Comparison of ENCODE assay signal across 1 cellular context in genomic region chr5:157290981-157291711, GRCh38.
TF ChIP-seq lines count a peak whose summit lies in the region.

No MANE protein-coding gene starts in this region.

TF ChIP-seq in HepG2, 621 proteins besides CTCF, POLR2A, EP300 and RAD21 (continued from another document):
- TF ChIP-seq SOX13 (IDR thresholded peaks at IDR 0.05) (peak; percentile 73), SOX13 (CRISPR knock-in tag; conservative IDR thresholded peaks at IDR 0.05 in 1 of 2, IDR thresholded peaks at IDR 0.05 in 1 of 2) (peak in 1 of 2 experiments; percentile 92; a peak in 2 of 4 replicates), ZNF670 (CRISPR knock-in tag; IDR thresholded peaks at IDR 0.05; ENCODE audit: borderline replicate concordance) (0 out of 2 replicates have a peak, but pooled peaks have one; percentile 59), HMGXB4 (CRISPR knock-in tag; IDR thresholded peaks at IDR 0.05; ENCODE audit: borderline replicate concordance in 1 of 2, low read depth in 1 of 2) (peak in 1 of 2 experiments; percentile 37; a peak in 1 of 4 replicates), AGO2 (optimal IDR thresholded peaks at IDR 0.05; ENCODE audit: low read depth, low read length) (no peak)
TF ChIP-seq in HepG2: peak in this region for 310.
